1 cellular context compared by ENCODE assay signal in the genomic region with DNA sequence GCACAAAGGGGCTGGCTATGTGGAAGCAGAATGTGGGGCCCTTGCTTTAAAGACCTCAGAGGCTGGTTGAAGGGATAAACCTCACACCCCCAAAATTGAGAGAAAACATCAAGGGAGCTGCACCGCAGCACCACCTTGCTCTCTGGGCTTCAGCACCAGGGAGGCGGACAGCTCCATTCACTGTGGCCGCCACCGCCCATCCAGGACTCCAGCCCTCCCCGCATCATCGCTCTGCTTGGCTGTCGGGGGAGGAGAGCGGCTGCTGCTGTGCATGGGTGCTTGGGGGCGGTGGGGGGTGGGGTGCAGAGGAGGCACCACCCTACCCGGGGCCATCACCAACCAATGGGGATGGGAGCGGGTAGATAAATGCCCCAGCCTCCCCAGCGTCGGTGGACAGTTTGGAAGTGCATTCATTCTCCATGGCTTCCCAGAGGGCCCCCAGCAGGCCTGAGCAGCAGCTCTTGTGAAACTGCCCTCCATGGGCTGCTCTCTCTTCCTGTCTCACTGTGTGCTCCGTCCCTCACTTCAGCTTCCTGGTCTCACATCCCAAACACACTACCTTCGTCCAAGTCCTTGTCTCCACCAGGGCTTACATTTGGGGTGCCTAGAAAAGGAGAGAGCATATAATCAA.
TF ChIP-seq lines count a peak whose summit lies in the region.

No MANE protein-coding gene starts in this region.

TF ChIP-seq in HEK293, 187 proteins besides CTCF, POLR2A, EP300 and RAD21 (continued from another document and continues in another):
- TF ChIP-seq, protein P1, sequence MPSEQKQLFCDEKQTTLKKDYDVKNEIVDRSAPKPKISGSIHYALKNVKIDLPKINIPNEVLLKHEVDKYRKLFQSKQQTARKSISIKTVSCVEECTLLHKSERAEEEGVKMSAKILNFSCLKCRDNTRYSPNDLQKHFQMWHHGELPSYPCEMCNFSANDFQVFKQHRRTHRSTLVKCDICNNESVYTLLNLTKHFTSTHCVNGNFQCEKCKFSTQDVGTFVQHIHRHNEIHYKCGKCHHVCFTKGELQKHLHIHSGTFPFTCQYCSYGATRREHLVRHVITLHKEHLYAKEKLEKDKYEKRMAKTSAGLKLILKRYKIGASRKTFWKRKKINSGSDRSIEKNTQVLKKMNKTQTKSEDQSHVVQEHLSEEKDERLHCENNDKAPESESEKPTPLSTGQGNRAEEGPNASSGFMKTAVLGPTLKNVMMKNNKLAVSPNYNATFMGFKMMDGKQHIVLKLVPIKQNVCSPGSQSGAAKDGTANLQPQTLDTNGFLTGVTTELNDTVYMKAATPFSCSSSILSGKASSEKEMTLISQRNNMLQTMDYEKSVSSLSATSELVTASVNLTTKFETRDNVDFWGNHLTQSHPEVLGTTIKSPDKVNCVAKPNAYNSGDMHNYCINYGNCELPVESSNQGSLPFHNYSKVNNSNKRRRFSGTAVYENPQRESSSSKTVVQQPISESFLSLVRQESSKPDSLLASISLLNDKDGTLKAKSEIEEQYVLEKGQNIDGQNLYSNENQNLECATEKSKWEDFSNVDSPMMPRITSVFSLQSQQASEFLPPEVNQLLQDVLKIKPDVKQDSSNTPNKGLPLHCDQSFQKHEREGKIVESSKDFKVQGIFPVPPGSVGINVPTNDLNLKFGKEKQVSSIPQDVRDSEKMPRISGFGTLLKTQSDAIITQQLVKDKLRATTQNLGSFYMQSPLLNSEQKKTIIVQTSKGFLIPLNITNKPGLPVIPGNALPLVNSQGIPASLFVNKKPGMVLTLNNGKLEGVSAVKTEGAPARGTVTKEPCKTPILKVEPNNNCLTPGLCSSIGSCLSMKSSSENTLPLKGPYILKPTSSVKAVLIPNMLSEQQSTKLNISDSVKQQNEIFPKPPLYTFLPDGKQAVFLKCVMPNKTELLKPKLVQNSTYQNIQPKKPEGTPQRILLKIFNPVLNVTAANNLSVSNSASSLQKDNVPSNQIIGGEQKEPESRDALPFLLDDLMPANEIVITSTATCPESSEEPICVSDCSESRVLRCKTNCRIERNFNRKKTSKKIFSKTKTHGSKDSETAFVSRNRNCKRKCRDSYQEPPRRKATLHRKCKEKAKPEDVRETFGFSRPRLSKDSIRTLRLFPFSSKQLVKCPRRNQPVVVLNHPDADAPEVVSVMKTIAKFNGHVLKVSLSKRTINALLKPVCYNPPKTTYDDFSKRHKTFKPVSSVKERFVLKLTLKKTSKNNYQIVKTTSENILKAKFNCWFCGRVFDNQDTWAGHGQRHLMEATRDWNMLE (tag by site-specific recombination; conservative IDR thresholded peaks at IDR 0.05; ENCODE audit: low read depth): no peak
- TF ChIP-seq ZNF785 (tag by site-specific recombination; IDR thresholded peaks at IDR 0.05): no peak
- no peak for TF ChIP-seq ZNF132 (tag by site-specific recombination; IDR thresholded peaks at IDR 0.05; ENCODE audit: borderline replicate concordance)
- TF ChIP-seq ZNF10 (tag by site-specific recombination; IDR thresholded peaks at IDR 0.05): no peak
- TF ChIP-seq ZBTB48 (tag by site-specific recombination; IDR thresholded peaks at IDR 0.05): no peak
- no peak for TF ChIP-seq SALL2 (tag by site-specific recombination; IDR thresholded peaks at IDR 0.05; ENCODE audit: borderline replicate concordance)
- TF ChIP-seq, protein P2, sequence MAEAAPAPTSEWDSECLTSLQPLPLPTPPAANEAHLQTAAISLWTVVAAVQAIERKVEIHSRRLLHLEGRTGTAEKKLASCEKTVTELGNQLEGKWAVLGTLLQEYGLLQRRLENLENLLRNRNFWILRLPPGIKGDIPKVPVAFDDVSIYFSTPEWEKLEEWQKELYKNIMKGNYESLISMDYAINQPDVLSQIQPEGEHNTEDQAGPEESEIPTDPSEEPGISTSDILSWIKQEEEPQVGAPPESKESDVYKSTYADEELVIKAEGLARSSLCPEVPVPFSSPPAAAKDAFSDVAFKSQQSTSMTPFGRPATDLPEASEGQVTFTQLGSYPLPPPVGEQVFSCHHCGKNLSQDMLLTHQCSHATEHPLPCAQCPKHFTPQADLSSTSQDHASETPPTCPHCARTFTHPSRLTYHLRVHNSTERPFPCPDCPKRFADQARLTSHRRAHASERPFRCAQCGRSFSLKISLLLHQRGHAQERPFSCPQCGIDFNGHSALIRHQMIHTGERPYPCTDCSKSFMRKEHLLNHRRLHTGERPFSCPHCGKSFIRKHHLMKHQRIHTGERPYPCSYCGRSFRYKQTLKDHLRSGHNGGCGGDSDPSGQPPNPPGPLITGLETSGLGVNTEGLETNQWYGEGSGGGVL (tag by site-specific recombination; IDR thresholded peaks at IDR 0.05): no peak
- no peak for TF ChIP-seq ZNF155 (tag by site-specific recombination; IDR thresholded peaks at IDR 0.05)
- no peak for TF ChIP-seq BCL11B (tag by site-specific recombination; IDR thresholded peaks at IDR 0.05; ENCODE audit: low read depth)
- TF ChIP-seq ZNF146 (tag by site-specific recombination; IDR thresholded peaks at IDR 0.05): no peak
- TF ChIP-seq ZNF350 (tag by site-specific recombination; IDR thresholded peaks at IDR 0.05): no peak
- 0 out of 2 replicates have a peak, but pooled peaks have one; percentile 13 for TF ChIP-seq SP2 (tag by site-specific recombination; IDR thresholded peaks at IDR 0.05)
- TF ChIP-seq, protein P3, sequence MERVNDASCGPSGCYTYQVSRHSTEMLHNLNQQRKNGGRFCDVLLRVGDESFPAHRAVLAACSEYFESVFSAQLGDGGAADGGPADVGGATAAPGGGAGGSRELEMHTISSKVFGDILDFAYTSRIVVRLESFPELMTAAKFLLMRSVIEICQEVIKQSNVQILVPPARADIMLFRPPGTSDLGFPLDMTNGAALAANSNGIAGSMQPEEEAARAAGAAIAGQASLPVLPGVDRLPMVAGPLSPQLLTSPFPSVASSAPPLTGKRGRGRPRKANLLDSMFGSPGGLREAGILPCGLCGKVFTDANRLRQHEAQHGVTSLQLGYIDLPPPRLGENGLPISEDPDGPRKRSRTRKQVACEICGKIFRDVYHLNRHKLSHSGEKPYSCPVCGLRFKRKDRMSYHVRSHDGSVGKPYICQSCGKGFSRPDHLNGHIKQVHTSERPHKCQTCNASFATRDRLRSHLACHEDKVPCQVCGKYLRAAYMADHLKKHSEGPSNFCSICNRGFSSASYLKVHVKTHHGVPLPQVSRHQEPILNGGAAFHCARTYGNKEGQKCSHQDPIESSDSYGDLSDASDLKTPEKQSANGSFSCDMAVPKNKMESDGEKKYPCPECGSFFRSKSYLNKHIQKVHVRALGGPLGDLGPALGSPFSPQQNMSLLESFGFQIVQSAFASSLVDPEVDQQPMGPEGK (tag by site-specific recombination; IDR thresholded peaks at IDR 0.05): peak; percentile 12; the same call in 1 of the 2 replicates
- peak; percentile 73 for TF ChIP-seq ZFHX2 (tag by site-specific recombination; conservative IDR thresholded peaks at IDR 0.05)
- no peak for TF ChIP-seq ZNF548 (tag by site-specific recombination; IDR thresholded peaks at IDR 0.05)
- TF ChIP-seq, protein P4, sequence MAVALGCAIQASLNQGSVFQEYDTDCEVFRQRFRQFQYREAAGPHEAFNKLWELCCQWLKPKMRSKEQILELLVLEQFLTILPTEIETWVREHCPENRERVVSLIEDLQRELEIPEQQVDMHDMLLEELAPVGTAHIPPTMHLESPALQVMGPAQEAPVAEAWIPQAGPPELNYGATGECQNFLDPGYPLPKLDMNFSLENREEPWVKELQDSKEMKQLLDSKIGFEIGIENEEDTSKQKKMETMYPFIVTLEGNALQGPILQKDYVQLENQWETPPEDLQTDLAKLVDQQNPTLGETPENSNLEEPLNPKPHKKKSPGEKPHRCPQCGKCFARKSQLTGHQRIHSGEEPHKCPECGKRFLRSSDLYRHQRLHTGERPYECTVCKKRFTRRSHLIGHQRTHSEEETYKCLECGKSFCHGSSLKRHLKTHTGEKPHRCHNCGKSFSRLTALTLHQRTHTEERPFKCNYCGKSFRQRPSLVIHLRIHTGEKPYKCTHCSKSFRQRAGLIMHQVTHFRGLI (tag by site-specific recombination; IDR thresholded peaks at IDR 0.05): no peak
- no peak for TF ChIP-seq ZSCAN30 (tag by site-specific recombination; IDR thresholded peaks at IDR 0.05)
- TF ChIP-seq ZNF610 (tag by site-specific recombination; IDR thresholded peaks at IDR 0.05; ENCODE audit: borderline replicate concordance): no peak
- TF ChIP-seq OVOL3 (tag by site-specific recombination; IDR thresholded peaks at IDR 0.05): no peak
- TF ChIP-seq ZFP69B (tag by site-specific recombination; IDR thresholded peaks at IDR 0.05): no peak
- TF ChIP-seq ZNF701 (tag by site-specific recombination; IDR thresholded peaks at IDR 0.05): no peak
- no peak for TF ChIP-seq PRDM1 (tag by site-specific recombination; IDR thresholded peaks at IDR 0.05)
- peak; percentile 70 for TF ChIP-seq EGR2 (tag by site-specific recombination; IDR thresholded peaks at IDR 0.05; ENCODE audit: low read depth)
- TF ChIP-seq KLF9 (tag by site-specific recombination; IDR thresholded peaks at IDR 0.05; ENCODE audit: low read depth): 0 out of 2 replicates have a peak, but pooled peaks have one; percentile 24
- 0 out of 2 replicates have a peak, but pooled peaks have one; percentile 19 for TF ChIP-seq KLF8 (tag by site-specific recombination; IDR thresholded peaks at IDR 0.05)
- no peak for TF ChIP-seq ZSCAN16 (tag by site-specific recombination; IDR thresholded peaks at IDR 0.05)
- TF ChIP-seq ZNF48 (tag by site-specific recombination; IDR thresholded peaks at IDR 0.05): no peak
- no peak for TF ChIP-seq ZNF558 (tag by site-specific recombination; IDR thresholded peaks at IDR 0.05)
- TF ChIP-seq, protein P5, sequence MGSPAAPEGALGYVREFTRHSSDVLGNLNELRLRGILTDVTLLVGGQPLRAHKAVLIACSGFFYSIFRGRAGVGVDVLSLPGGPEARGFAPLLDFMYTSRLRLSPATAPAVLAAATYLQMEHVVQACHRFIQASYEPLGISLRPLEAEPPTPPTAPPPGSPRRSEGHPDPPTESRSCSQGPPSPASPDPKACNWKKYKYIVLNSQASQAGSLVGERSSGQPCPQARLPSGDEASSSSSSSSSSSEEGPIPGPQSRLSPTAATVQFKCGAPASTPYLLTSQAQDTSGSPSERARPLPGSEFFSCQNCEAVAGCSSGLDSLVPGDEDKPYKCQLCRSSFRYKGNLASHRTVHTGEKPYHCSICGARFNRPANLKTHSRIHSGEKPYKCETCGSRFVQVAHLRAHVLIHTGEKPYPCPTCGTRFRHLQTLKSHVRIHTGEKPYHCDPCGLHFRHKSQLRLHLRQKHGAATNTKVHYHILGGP (tag by site-specific recombination; IDR thresholded peaks at IDR 0.05): no peak
- TF ChIP-seq, protein P6, sequence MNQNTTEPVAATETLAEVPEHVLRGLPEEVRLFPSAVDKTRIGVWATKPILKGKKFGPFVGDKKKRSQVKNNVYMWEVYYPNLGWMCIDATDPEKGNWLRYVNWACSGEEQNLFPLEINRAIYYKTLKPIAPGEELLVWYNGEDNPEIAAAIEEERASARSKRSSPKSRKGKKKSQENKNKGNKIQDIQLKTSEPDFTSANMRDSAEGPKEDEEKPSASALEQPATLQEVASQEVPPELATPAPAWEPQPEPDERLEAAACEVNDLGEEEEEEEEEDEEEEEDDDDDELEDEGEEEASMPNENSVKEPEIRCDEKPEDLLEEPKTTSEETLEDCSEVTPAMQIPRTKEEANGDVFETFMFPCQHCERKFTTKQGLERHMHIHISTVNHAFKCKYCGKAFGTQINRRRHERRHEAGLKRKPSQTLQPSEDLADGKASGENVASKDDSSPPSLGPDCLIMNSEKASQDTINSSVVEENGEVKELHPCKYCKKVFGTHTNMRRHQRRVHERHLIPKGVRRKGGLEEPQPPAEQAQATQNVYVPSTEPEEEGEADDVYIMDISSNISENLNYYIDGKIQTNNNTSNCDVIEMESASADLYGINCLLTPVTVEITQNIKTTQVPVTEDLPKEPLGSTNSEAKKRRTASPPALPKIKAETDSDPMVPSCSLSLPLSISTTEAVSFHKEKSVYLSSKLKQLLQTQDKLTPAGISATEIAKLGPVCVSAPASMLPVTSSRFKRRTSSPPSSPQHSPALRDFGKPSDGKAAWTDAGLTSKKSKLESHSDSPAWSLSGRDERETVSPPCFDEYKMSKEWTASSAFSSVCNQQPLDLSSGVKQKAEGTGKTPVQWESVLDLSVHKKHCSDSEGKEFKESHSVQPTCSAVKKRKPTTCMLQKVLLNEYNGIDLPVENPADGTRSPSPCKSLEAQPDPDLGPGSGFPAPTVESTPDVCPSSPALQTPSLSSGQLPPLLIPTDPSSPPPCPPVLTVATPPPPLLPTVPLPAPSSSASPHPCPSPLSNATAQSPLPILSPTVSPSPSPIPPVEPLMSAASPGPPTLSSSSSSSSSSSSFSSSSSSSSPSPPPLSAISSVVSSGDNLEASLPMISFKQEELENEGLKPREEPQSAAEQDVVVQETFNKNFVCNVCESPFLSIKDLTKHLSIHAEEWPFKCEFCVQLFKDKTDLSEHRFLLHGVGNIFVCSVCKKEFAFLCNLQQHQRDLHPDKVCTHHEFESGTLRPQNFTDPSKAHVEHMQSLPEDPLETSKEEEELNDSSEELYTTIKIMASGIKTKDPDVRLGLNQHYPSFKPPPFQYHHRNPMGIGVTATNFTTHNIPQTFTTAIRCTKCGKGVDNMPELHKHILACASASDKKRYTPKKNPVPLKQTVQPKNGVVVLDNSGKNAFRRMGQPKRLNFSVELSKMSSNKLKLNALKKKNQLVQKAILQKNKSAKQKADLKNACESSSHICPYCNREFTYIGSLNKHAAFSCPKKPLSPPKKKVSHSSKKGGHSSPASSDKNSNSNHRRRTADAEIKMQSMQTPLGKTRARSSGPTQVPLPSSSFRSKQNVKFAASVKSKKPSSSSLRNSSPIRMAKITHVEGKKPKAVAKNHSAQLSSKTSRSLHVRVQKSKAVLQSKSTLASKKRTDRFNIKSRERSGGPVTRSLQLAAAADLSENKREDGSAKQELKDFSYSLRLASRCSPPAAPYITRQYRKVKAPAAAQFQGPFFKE (tag by site-specific recombination; IDR thresholded peaks at IDR 0.05; ENCODE audit: borderline replicate concordance): no peak
- no peak for TF ChIP-seq ZNF140 (tag by site-specific recombination; IDR thresholded peaks at IDR 0.05)
- no peak for TF ChIP-seq ZNF670 (tag by site-specific recombination; IDR thresholded peaks at IDR 0.05; ENCODE audit: low read depth)
- TF ChIP-seq YY2 (tag by site-specific recombination; IDR thresholded peaks at IDR 0.05): no peak
- no peak for TF ChIP-seq ZNF221 (tag by site-specific recombination; IDR thresholded peaks at IDR 0.05; ENCODE audit: borderline replicate concordance)
- TF ChIP-seq IKZF3 (tag by site-specific recombination; IDR thresholded peaks at IDR 0.05): no peak
- TF ChIP-seq, protein P7, sequence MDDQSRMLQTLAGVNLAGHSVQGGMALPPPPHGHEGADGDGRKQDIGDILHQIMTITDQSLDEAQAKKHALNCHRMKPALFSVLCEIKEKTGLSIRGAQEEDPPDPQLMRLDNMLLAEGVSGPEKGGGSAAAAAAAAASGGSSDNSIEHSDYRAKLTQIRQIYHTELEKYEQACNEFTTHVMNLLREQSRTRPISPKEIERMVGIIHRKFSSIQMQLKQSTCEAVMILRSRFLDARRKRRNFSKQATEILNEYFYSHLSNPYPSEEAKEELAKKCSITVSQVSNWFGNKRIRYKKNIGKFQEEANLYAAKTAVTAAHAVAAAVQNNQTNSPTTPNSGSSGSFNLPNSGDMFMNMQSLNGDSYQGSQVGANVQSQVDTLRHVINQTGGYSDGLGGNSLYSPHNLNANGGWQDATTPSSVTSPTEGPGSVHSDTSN (CRISPR knock-in tag; IDR thresholded peaks at IDR 0.05): 0 out of 2 replicates have a peak, but pooled peaks have one; percentile 38
